ENCODE assay signal across 10 cellular contexts in the genomic region with DNA sequence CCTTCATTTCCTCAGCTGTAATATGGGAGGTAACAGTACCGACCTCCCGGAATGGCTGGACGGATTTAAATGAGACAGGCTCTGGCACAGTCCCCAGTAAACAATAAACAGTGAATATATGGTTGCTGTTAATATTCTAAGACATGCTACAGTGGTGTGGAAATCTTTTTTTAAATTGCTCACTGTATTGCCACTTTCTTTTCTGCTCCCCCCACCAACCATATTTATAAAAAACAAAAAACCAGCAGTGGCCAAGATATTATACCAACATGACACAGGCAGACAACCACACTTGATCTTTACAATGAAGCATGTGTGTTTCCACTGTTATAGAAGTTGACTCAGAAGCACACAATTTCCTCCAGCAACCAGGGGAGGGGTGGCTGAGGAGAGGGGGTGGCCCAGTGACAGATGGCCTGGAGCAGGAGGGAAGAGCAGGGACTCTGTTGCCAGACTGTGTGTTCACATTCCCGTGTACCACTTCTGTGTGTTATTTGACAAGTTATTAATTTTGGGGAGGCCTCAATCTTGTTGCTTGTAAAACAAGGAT. TPM values are rescaled to one million over a fixed set of nuclear protein-coding genes. Genes with fewer than 3 reads are reported as not detected.
DNase-seq lines count a peak whose midpoint lies in the region; ATAC-seq, FAIRE-seq and TF ChIP-seq lines count a peak whose summit lies in the region.
"Had no signal": no experiment of that assay in that cellular context is flagged by ENCODE, and none has a peak within 500 bp of the region (broad histone marks: within the 10 kb centered on the region; RNA-seq: fewer than 3 reads in every experiment).

No MANE protein-coding gene starts in this region.

- ATAC-seq in lower lobe of right lung = no peak
- ATAC-seq in HG03354 (IDR thresholded peaks at IDR 0.05; ENCODE audit: poor library complexity, severe bottlenecking, unreplicated experiment) = no peak
- ATAC-seq: left colon had no signal

- in situ Hi-C loops in astrocyte of the spinal cord (cut with HindIII; ENCODE audit: low sequenced_read_pairs) = no loop called here

- no peaks in the 10 kb centered on the region for H3K27me3 ChIP-seq in left ventricle myocardium inferior (ENCODE audit: low read depth)
- no peaks in the 10 kb centered on the region for H3K27me3 ChIP-seq in lower lobe of right lung (ENCODE audit: low read depth)
- no peaks in the 10 kb centered on the region for H3K27me3 ChIP-seq in uterus

- H3K4me1 ChIP-seq in left ventricle myocardium inferior (peaks cover 100% of the 10 kb centered on the region), lower lobe of right lung (peaks cover 75% of the 10 kb centered on the region), uterus (peaks cover 7 to 18% of the 10 kb centered on the region in 2 donors)

- H3K4me3 ChIP-seq in left ventricle myocardium inferior (no peak overlapping the region), astrocyte of the spinal cord (ENCODE audit: low read depth, low read length) (no peak overlapping the region), lower lobe of right lung (no peak overlapping the region), uterus (no peak overlapping the region)

- H3K9me3 ChIP-seq in left ventricle myocardium inferior (replicated peaks) (no peaks in the 10 kb centered on the region), lower lobe of right lung (no peaks in the 10 kb centered on the region), uterus (no peaks in the 10 kb centered on the region)

- FAIRE-seq in D721Med (lab: Jason Lieb, UNC) = no peak

- no peak for DNase-seq in left ventricle myocardium inferior
- DNase-seq in cardiac septum (ENCODE audit: low spot score) = no peak
- peak; percentile 67 for DNase-seq in astrocyte of the spinal cord (ENCODE audit: low read depth, low spot score)
- DNase-seq in lower lobe of right lung = no peak
- DNase-seq in uterus = no peak
- DNase-seq in DMS53 (lab: John Stamatoyannopoulos, UW) = no peak
- DNase-seq in D721Med (ENCODE audit: insufficient read length, low spot score) = no peak
- DNase-seq: activated CD4-positive, alpha-beta T cell treated with anti-CD3 and anti-CD28 coated beads, Interleukin-2, amount 10 ng/mL, durations not matched to agents 7 days and 5 days; left colon had no signal

- no peak for TF ChIP-seq CTCF in left ventricle myocardium inferior (IDR thresholded peaks at IDR 0.05; ENCODE audit: borderline replicate concordance)
- no peak for TF ChIP-seq CTCF in astrocyte of the spinal cord (IDR thresholded peaks at IDR 0.05; ENCODE audit: low read depth, low read length)
- TF ChIP-seq CTCF in lower lobe of right lung (IDR thresholded peaks at IDR 0.05) = no peak
- no peak for TF ChIP-seq CTCF in uterus (IDR thresholded peaks at IDR 0.05)
- no peak for TF ChIP-seq CTCF in D721Med (IDR thresholded peaks at IDR 0.05; ENCODE audit: insufficient read depth, missing control alignments)

- TF ChIP-seq POLR2A in uterus (IDR thresholded peaks at IDR 0.05) = no peak

- peak overlapping the region; percentile 93 for H3K27ac ChIP-seq in left ventricle myocardium inferior (replicated peaks)
- peak overlapping the region; percentile 84 for H3K27ac ChIP-seq in lower lobe of right lung
- H3K27ac ChIP-seq in uterus = peak overlapping the region; percentile 49 to 87

- peaks cover 59% of the 10 kb centered on the region for H3K36me3 ChIP-seq in left ventricle myocardium inferior
- peaks cover 61% of the 10 kb centered on the region for H3K36me3 ChIP-seq in lower lobe of right lung
- no peaks in the 10 kb centered on the region for H3K36me3 ChIP-seq in uterus

- intact Hi-C loops in left ventricle myocardium inferior (cut with micrococcal nuclease) = no loop called here
- intact Hi-C loops in cardiac septum (cut with DNase I) = no loop called here
- intact Hi-C loops in lower lobe of right lung (cut with DNase I) = no loop called here
- intact Hi-C loops in uterus (cut with DNase I; ENCODE audit: low total_unique reads) = no loop called here

RNA-seq across cellular contexts. Expression of a gene that starts 14.9 kb away (rescaled TPM):
- total RNA-seq in left ventricle myocardium inferior (789 TPM), cardiac septum (932 TPM), lower lobe of right lung (816 TPM), uterus (100 to 1,000 TPM; 221 to 621 (median 300) TPM)

RNA-seq across cellular contexts. Expression of a gene that starts 20.7 kb away (rescaled TPM):
- total RNA-seq in left ventricle myocardium inferior (not detected), cardiac septum (1.4 TPM), lower lobe of right lung (not detected), uterus (not detected)
- total RNA-seq: left colon had no signal

RNA-seq across cellular contexts. Expression of a gene that starts 53.0 kb away (rescaled TPM):
- total RNA-seq in left ventricle myocardium inferior = 49.8 TPM
- 46.1 TPM for total RNA-seq in cardiac septum
- total RNA-seq in lower lobe of right lung = 32.6 TPM
- total RNA-seq in uterus = 10 to 100 TPM; 12.0 to 92.7 (median 47.8) TPM
